ENCODE assay signal across 33 cellular contexts in the genomic region with DNA sequence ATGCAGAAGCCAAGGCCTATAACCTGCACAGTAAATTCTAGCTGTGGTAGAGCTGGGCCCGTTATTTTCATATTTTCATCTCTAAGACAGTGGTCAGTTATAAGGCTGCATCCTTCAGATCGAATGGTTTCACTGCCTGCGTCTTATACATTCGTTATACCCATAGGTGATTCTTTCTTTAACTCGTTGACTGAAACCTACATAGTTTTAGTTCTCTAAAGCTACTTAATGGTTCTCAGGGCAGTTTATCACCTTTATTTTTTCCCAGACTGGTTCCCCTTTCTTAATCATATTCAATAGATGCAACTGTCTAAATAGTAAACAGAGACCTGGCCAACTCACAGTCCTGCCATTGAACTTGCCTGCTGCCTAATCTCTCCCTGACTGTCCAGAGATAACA.
"Had no signal": no experiment of that assay in that cellular context is flagged by ENCODE, and none has a peak within 500 bp of the region (broad histone marks: within the 10 kb centered on the region; RNA-seq: fewer than 3 reads in every experiment).

No MANE protein-coding gene starts in this region.

- H3K36me3 Mint-ChIP-seq: activated CD8-positive, alpha-beta memory T cell treated with anti-CD3 and anti-CD28 coated beads, Interleukin-2, amount 10 ng/mL, durations not matched to agents 7 days and 5 days; activated naive CD4-positive, alpha-beta T cell treated with anti-CD3 and anti-CD28 coated beads, Interleukin-2, amount 10 ng/mL, durations not matched to agents 7 days and 5 days; activated naive CD4-positive, alpha-beta T cell treated with anti-CD3 and anti-CD28 coated beads, Interleukin-2, amount 50 U/mL, for 24 hours; activated naive CD8-positive, alpha-beta T cell; activated naive CD8-positive, alpha-beta T cell treated with anti-CD3 and anti-CD28 coated beads, Interleukin-2, amount 10 ng/mL, durations not matched to agents 7 days and 5 days; brain had no signal

- H3K4me1 Mint-ChIP-seq: activated B cell treated with CpG ODN at 0.5 μM for 24 hours; activated CD4-positive, alpha-beta memory T cell treated with anti-CD3 and anti-CD28 coated beads, Interleukin-2, amount 10 ng/mL, durations not matched to agents 7 days and 5 days; activated CD4-positive, alpha-beta T cell treated with anti-CD3 and anti-CD28 coated beads, Interleukin-2, amount 10 ng/mL, durations not matched to agents 7 days and 5 days; activated CD8-positive, alpha-beta memory T cell treated with anti-CD3 and anti-CD28 coated beads, Interleukin-2, amount 10 ng/mL, durations not matched to agents 7 days and 5 days; activated naive CD4-positive, alpha-beta T cell treated with anti-CD3 and anti-CD28 coated beads, Interleukin-2, amount 10 ng/mL, durations not matched to agents 7 days and 5 days; activated naive CD4-positive, alpha-beta T cell treated with anti-CD3 and anti-CD28 coated beads, Interleukin-2, amount 50 U/mL, for 24 hours; activated naive CD8-positive, alpha-beta T cell treated with anti-CD3 and anti-CD28 coated beads, Interleukin-2, amount 10 ng/mL, durations not matched to agents 7 days and 5 days; activated naive CD8-positive, alpha-beta T cell treated with anti-CD3 and anti-CD28 coated beads, Interleukin-2, amount 50 U/mL, for 24 hours; brain; central memory CD8-positive, alpha-beta T cell; T-helper 17 cell had no signal

- H3K4me3 Mint-ChIP-seq: activated B cell treated with CpG ODN at 0.5 μM for 24 hours; activated CD4-positive, alpha-beta memory T cell treated with anti-CD3 and anti-CD28 coated beads, Interleukin-2, amount 10 ng/mL, durations not matched to agents 7 days and 5 days; activated CD4-positive, alpha-beta T cell treated with anti-CD3 and anti-CD28 coated beads, Interleukin-2, amount 10 ng/mL, durations not matched to agents 7 days and 5 days; activated CD8-positive, alpha-beta memory T cell treated with anti-CD3 and anti-CD28 coated beads, Interleukin-2, amount 10 ng/mL, durations not matched to agents 7 days and 5 days; activated CD8-positive, alpha-beta T cell treated with anti-CD3 and anti-CD28 coated beads, Interleukin-2, amount 10 ng/mL, durations not matched to agents 7 days and 5 days; activated naive CD4-positive, alpha-beta T cell treated with anti-CD3 and anti-CD28 coated beads, Interleukin-2, amount 10 ng/mL, durations not matched to agents 7 days and 5 days; activated naive CD4-positive, alpha-beta T cell treated with anti-CD3 and anti-CD28 coated beads, Interleukin-2, amount 50 U/mL, for 24 hours; activated naive CD8-positive, alpha-beta T cell; activated naive CD8-positive, alpha-beta T cell treated with anti-CD3 and anti-CD28 coated beads, Interleukin-2, amount 10 ng/mL, durations not matched to agents 7 days and 5 days; activated naive CD8-positive, alpha-beta T cell treated with anti-CD3 and anti-CD28 coated beads, Interleukin-2, amount 50 U/mL, for 24 hours; activated T-cell treated with anti-CD3 and anti-CD28 coated beads, Interleukin-2, amount 50 U/mL, for 24 hours; brain; central memory CD8-positive, alpha-beta T cell; T-helper 17 cell had no signal

- H3K27ac Mint-ChIP-seq: activated B cell treated with CpG ODN at 0.5 μM for 24 hours; activated CD4-positive, alpha-beta memory T cell treated with anti-CD3 and anti-CD28 coated beads, Interleukin-2, amount 10 ng/mL, durations not matched to agents 7 days and 5 days; activated CD4-positive, alpha-beta T cell treated with anti-CD3 and anti-CD28 coated beads, Interleukin-2, amount 10 ng/mL, durations not matched to agents 7 days and 5 days; activated CD8-positive, alpha-beta memory T cell treated with anti-CD3 and anti-CD28 coated beads, Interleukin-2, amount 10 ng/mL, durations not matched to agents 7 days and 5 days; activated CD8-positive, alpha-beta T cell treated with anti-CD3 and anti-CD28 coated beads, Interleukin-2, amount 10 ng/mL, durations not matched to agents 7 days and 5 days; activated naive CD4-positive, alpha-beta T cell treated with anti-CD3 and anti-CD28 coated beads, Interleukin-2, amount 10 ng/mL, durations not matched to agents 7 days and 5 days; activated naive CD4-positive, alpha-beta T cell treated with anti-CD3 and anti-CD28 coated beads, Interleukin-2, amount 50 U/mL, for 24 hours; activated naive CD8-positive, alpha-beta T cell; activated naive CD8-positive, alpha-beta T cell treated with anti-CD3 and anti-CD28 coated beads, Interleukin-2, amount 10 ng/mL, durations not matched to agents 7 days and 5 days; activated naive CD8-positive, alpha-beta T cell treated with anti-CD3 and anti-CD28 coated beads, Interleukin-2, amount 50 U/mL, for 24 hours; activated T-cell treated with anti-CD3 and anti-CD28 coated beads, Interleukin-2, amount 50 U/mL, for 24 hours; activated T-helper 2 cell treated with anti-CD3 and anti-CD28 coated beads, Interferon-gamma antibody, Interleukin-2, Interleukin-4, amounts not matched to agents 10 μg/mL and 5 μg/mL and 100 μg/mL, durations not matched to agents 14 hours and 24 hours and 36 hours; brain; T-helper 17 cell had no signal

- H3K9me3 ChIP-seq: ascending aorta, colonic mucosa had no signal

- H3K4me1 ChIP-seq: ascending aorta, colonic mucosa had no signal

- FAIRE-seq: bronchial epithelial cell had no signal

- DNase-seq: activated B cell treated with CpG ODN at 0.5 μM for 24 hours; activated CD4-positive, alpha-beta memory T cell treated with anti-CD3 and anti-CD28 coated beads, Interleukin-2, amount 10 ng/mL, durations not matched to agents 7 days and 5 days; activated CD4-positive, alpha-beta T cell treated with anti-CD3 and anti-CD28 coated beads for 48 hours; activated CD4-positive, alpha-beta T cell treated with anti-CD3 and anti-CD28 coated beads, Interleukin-2, amount 10 ng/mL, durations not matched to agents 7 days and 5 days; activated CD4-positive, alpha-beta T cell treated with anti-CD3 and anti-CD28 coated beads, Interleukin-2, amount 50 U/mL, for 48 hours; activated CD4-positive, CD25-positive, alpha-beta regulatory T cell treated with anti-CD3 and anti-CD28 coated beads, Interleukin-2, amount 50 U/mL, for 72 hours; activated CD8-positive, alpha-beta memory T cell treated with anti-CD3 and anti-CD28 coated beads for 24 hours; activated CD8-positive, alpha-beta memory T cell treated with anti-CD3 and anti-CD28 coated beads, Interleukin-2, amount 10 ng/mL, durations not matched to agents 7 days and 5 days; activated CD8-positive, alpha-beta memory T cell treated with anti-CD3 and anti-CD28 coated beads, Interleukin-2, amount 50 U/mL, for 48 hours; activated CD8-positive, alpha-beta T cell treated with anti-CD3 and anti-CD28 coated beads, Interleukin-2, amount 10 ng/mL, durations not matched to agents 7 days and 5 days; activated effector memory CD4-positive, alpha-beta T cell treated with Interleukin-2 at 50 U/mL for 16 hours; activated gamma-delta T cell; activated naive CD4-positive, alpha-beta T cell treated with anti-CD3 and anti-CD28 coated beads, Interleukin-2, amount 10 ng/mL, durations not matched to agents 7 days and 5 days; activated naive CD4-positive, alpha-beta T cell treated with Interleukin-2 at 50 U/mL for 16 hours; activated naive CD8-positive, alpha-beta T cell treated with anti-CD3 and anti-CD28 coated beads, Interleukin-2, amount 10 ng/mL, durations not matched to agents 7 days and 5 days; activated naive CD8-positive, alpha-beta T cell treated with anti-CD3 and anti-CD28 coated beads, Interleukin-2, amount 50 U/mL, for 24 hours; activated T-cell treated with anti-CD3 and anti-CD28 coated beads, Interleukin-2, amount 50 U/mL, for 24 hours; activated T-cell treated with anti-CD3 and anti-CD28 coated beads, Interleukin-2, amount 50 U/mL, for 48 hours; amygdala; anterior cingulate cortex; caudate nucleus; cerebellar nuclear complex; colonic mucosa; T-helper 17 cell had no signal

- H3K27me3 ChIP-seq: ascending aorta, cardiac muscle cell, colonic mucosa had no signal

- H3K27me3 Mint-ChIP-seq: activated B cell treated with CpG ODN at 0.5 μM for 24 hours; activated CD4-positive, alpha-beta memory T cell treated with anti-CD3 and anti-CD28 coated beads, Interleukin-2, amount 10 ng/mL, durations not matched to agents 7 days and 5 days; activated CD4-positive, alpha-beta T cell treated with anti-CD3 and anti-CD28 coated beads, Interleukin-2, amount 10 ng/mL, durations not matched to agents 7 days and 5 days; activated CD8-positive, alpha-beta memory T cell treated with anti-CD3 and anti-CD28 coated beads, Interleukin-2, amount 10 ng/mL, durations not matched to agents 7 days and 5 days; activated naive CD4-positive, alpha-beta T cell treated with anti-CD3 and anti-CD28 coated beads, Interleukin-2, amount 10 ng/mL, durations not matched to agents 7 days and 5 days; activated naive CD4-positive, alpha-beta T cell treated with anti-CD3 and anti-CD28 coated beads, Interleukin-2, amount 50 U/mL, for 24 hours; activated naive CD8-positive, alpha-beta T cell; activated naive CD8-positive, alpha-beta T cell treated with anti-CD3 and anti-CD28 coated beads, Interleukin-2, amount 10 ng/mL, durations not matched to agents 7 days and 5 days; activated naive CD8-positive, alpha-beta T cell treated with anti-CD3 and anti-CD28 coated beads, Interleukin-2, amount 50 U/mL, for 24 hours; activated T-cell treated with anti-CD3 and anti-CD28 coated beads, Interleukin-2, amount 50 U/mL, for 24 hours; brain; central memory CD8-positive, alpha-beta T cell; T-helper 17 cell had no signal

- H3K9me3 Mint-ChIP-seq: activated CD4-positive, alpha-beta memory T cell treated with anti-CD3 and anti-CD28 coated beads, Interleukin-2, amount 10 ng/mL, durations not matched to agents 7 days and 5 days; activated naive CD8-positive, alpha-beta T cell treated with anti-CD3 and anti-CD28 coated beads, Interleukin-2, amount 10 ng/mL, durations not matched to agents 7 days and 5 days; activated naive CD8-positive, alpha-beta T cell treated with anti-CD3 and anti-CD28 coated beads, Interleukin-2, amount 50 U/mL, for 24 hours; central memory CD8-positive, alpha-beta T cell had no signal

- H3K27ac ChIP-seq: ascending aorta, cardiac muscle cell, colonic mucosa, VCaP had no signal

- ATAC-seq: activated CD8-positive, alpha-beta memory T cell treated with anti-CD3 and anti-CD28 coated beads, Interleukin-2, amount 10 ng/mL, durations not matched to agents 7 days and 5 days; activated CD8-positive, alpha-beta T cell treated with anti-CD3 and anti-CD28 coated beads, Interleukin-2, amount 10 ng/mL, durations not matched to agents 7 days and 5 days; activated naive CD8-positive, alpha-beta T cell treated with anti-CD3 and anti-CD28 coated beads, Interleukin-2, amount 50 U/mL, for 24 hours; T-helper 17 cell had no signal

- H3K4me3 ChIP-seq: ascending aorta, cardiac muscle cell, colonic mucosa had no signal

- H3K36me3 ChIP-seq: ascending aorta, cardiac muscle cell, colonic mucosa had no signal
